In genomic region chr13:99313473-99313872, GRCh38 we compare ENCODE assay signal across 9 cellular contexts. TPM values are rescaled to one million over a fixed set of nuclear protein-coding genes. Genes with fewer than 3 reads are reported as not detected.
A peak's percentile ranks its signal among the peaks of the same experiment; 100 is the strongest.
DNase-seq lines count a peak whose midpoint lies in the region; ATAC-seq and TF ChIP-seq lines count a peak whose summit lies in the region.
"Had no signal": no experiment of that assay in that cellular context is flagged by ENCODE, and none has a peak within 500 bp of the region (broad histone marks: within the 10 kb centered on the region; RNA-seq: fewer than 3 reads in every experiment).

No MANE protein-coding gene starts in this region.

- no peaks in the 10 kb centered on the region for H3K9me3 ChIP-seq in CD4-positive, CD25-positive, alpha-beta regulatory T cell (ENCODE audit: control insufficient read depth in 2 of 2, low read length in 2 of 2)
- H3K9me3 ChIP-seq in colonic mucosa: no peaks in the 10 kb centered on the region
- no peaks in the 10 kb centered on the region for H3K9me3 ChIP-seq in naive thymus-derived CD4-positive, alpha-beta T cell (ENCODE audit: control insufficient read depth in 2 of 3, low read length in 3 of 3)

- peaks cover 30% of the 10 kb centered on the region for H3K36me3 Mint-ChIP-seq in CD4-positive, CD25-positive, alpha-beta regulatory T cell
- H3K36me3 Mint-ChIP-seq in naive thymus-derived CD4-positive, alpha-beta T cell: peaks cover 3 to 40% (median 8%) of the 10 kb centered on the region in 5 donors

- H3K9ac ChIP-seq in colonic mucosa (ENCODE audit: low read depth in 2 of 2, low read length in 2 of 2): peak overlapping the region in 1 of 2 donors; percentile 10

- no peak for ATAC-seq in CD4-positive, CD25-positive, alpha-beta regulatory T cell (ENCODE audit: low read depth in 2 of 2)
- no peak for ATAC-seq in naive thymus-derived CD4-positive, alpha-beta T cell
- ATAC-seq in HG02981 (IDR thresholded peaks at IDR 0.05; ENCODE audit: unreplicated experiment) (no peak), GM18505 (IDR thresholded peaks at IDR 0.05; ENCODE audit: unreplicated experiment) (no peak), GM19467 (IDR thresholded peaks at IDR 0.05; ENCODE audit: unreplicated experiment) (no peak)

- peaks cover 4% of the 10 kb centered on the region for H3K36me3 ChIP-seq in CD4-positive, CD25-positive, alpha-beta regulatory T cell (ENCODE audit: control insufficient read depth, insufficient read depth, low read length)
- H3K36me3 ChIP-seq in colonic mucosa: no peaks in the 10 kb centered on the region
- peaks cover 0 to 1% (median 0%) of the 10 kb centered on the region in 3 experiments for H3K36me3 ChIP-seq in naive thymus-derived CD4-positive, alpha-beta T cell (ENCODE audit: control insufficient read depth in 2 of 3, insufficient read depth in 3 of 3, low read length in 3 of 3)

- no peaks in the 10 kb centered on the region for H3K27me3 ChIP-seq in CD4-positive, CD25-positive, alpha-beta regulatory T cell (ENCODE audit: control insufficient read depth, insufficient read depth, low read length)
- H3K27me3 ChIP-seq in colonic mucosa: no peaks in the 10 kb centered on the region
- H3K27me3 ChIP-seq in naive thymus-derived CD4-positive, alpha-beta T cell (ENCODE audit: control insufficient read depth in 2 of 2, insufficient read depth in 2 of 2, low read length in 2 of 2): no peaks in the 10 kb centered on the region

- no peak for DNase-seq in CD4-positive, CD25-positive, alpha-beta regulatory T cell
- DNase-seq in LHCN-M2 (ENCODE audit: low read depth) (peak; percentile 40), colonic mucosa (no peak), GF-D8 (lab: John Stamatoyannopoulos, UW) (no peak)
- DNase-seq in naive thymus-derived CD4-positive, alpha-beta T cell: no peak
- DNase-seq: Karpas-422 had no signal

- peak overlapping the region; percentile 4 to 89 (median 13) for H3K4me3 Mint-ChIP-seq in CD4-positive, CD25-positive, alpha-beta regulatory T cell
- H3K4me3 Mint-ChIP-seq in naive thymus-derived CD4-positive, alpha-beta T cell: peak overlapping the region; percentile 21 to 87 (median 58)

- peaks cover 26 to 84% (median 72%) of the 10 kb centered on the region in 4 donors for H3K4me1 Mint-ChIP-seq in CD4-positive, CD25-positive, alpha-beta regulatory T cell
- H3K4me1 Mint-ChIP-seq in naive thymus-derived CD4-positive, alpha-beta T cell: peaks cover 60 to 97% (median 83%) of the 10 kb centered on the region in 7 donors

- peaks cover 73% of the 10 kb centered on the region for H3K4me1 ChIP-seq in CD4-positive, CD25-positive, alpha-beta regulatory T cell (ENCODE audit: control insufficient read depth, insufficient read depth, low read length, poor library complexity, severe bottlenecking)
- no peaks in the 10 kb centered on the region for H3K4me1 ChIP-seq in colonic mucosa
- peaks cover 67 to 72% of the 10 kb centered on the region in 2 donors for H3K4me1 ChIP-seq in naive thymus-derived CD4-positive, alpha-beta T cell (ENCODE audit: control insufficient read depth in 2 of 2, insufficient read depth in 2 of 2, low read length in 2 of 2)

- peak overlapping the region; percentile 86 for H3K4me3 ChIP-seq in CD4-positive, CD25-positive, alpha-beta regulatory T cell (ENCODE audit: low read depth, low read length)
- H3K4me3 ChIP-seq in colonic mucosa: no peak overlapping the region
- peak overlapping the region; percentile 47 for H3K4me3 ChIP-seq in naive thymus-derived CD4-positive, alpha-beta T cell (ENCODE audit: low read length)

- CTCF ChIA-PET in naive thymus-derived CD4-positive, alpha-beta T cell (lab: Charles Lee): interaction anchor here (0.6 kb wide), 1 partner anchor 51 kb away, joined by 3 read pairs; no protein-coding TSS in a partner anchor

- H3K27ac Mint-ChIP-seq in CD4-positive, CD25-positive, alpha-beta regulatory T cell: peak overlapping the region; percentile 84 to 95 (median 95)
- H3K27ac Mint-ChIP-seq in naive thymus-derived CD4-positive, alpha-beta T cell: peak overlapping the region; percentile 80 to 99 (median 92)

- intact Hi-C loops in colonic mucosa (cut with DNase I): no loop called here
- intact Hi-C loops in naive thymus-derived CD4-positive, alpha-beta T cell (cut with micrococcal nuclease): no loop called here

- no peak for TF ChIP-seq CTCF in colonic mucosa (IDR thresholded peaks at IDR 0.05)

- TF ChIP-seq POLR2A in GM18505 (IDR thresholded peaks at IDR 0.05; ENCODE audit: borderline replicate concordance, extremely low read depth, insufficient read depth, insufficient read length): no peak

- no peaks in the 10 kb centered on the region for H3K27me3 Mint-ChIP-seq in CD4-positive, CD25-positive, alpha-beta regulatory T cell
- H3K27me3 Mint-ChIP-seq in naive thymus-derived CD4-positive, alpha-beta T cell: no peaks in the 10 kb centered on the region

- peak overlapping the region; percentile 92 for H3K27ac ChIP-seq in CD4-positive, CD25-positive, alpha-beta regulatory T cell (ENCODE audit: insufficient read depth, low read length, poor library complexity, severe bottlenecking)
- peak overlapping the region; percentile 33 for H3K27ac ChIP-seq in colonic mucosa
- peak overlapping the region; percentile 90 for H3K27ac ChIP-seq in naive thymus-derived CD4-positive, alpha-beta T cell (ENCODE audit: low read depth, low read length)

- POLR2A ChIA-PET in naive thymus-derived CD4-positive, alpha-beta T cell (lab: Charles Lee): interaction anchor here (1.4 to 3.1 kb wide), 3 partner anchors 9 to 34 kb away, joined by 4 to 21 read pairs (median 5); no protein-coding TSS in a partner anchor

- H3K9me3 Mint-ChIP-seq in CD4-positive, CD25-positive, alpha-beta regulatory T cell: peaks cover 0 to 5% (median 0%) of the 10 kb centered on the region in 7 donors
- H3K9me3 Mint-ChIP-seq in naive thymus-derived CD4-positive, alpha-beta T cell: peaks cover 0 to 3% (median 0%) of the 10 kb centered on the region in 11 donors

RNA-seq across cellular contexts. Expression of gene GPR183, which starts 6.3 kb away (rescaled TPM):
- total RNA-seq in CD4-positive, CD25-positive, alpha-beta regulatory T cell: 206 TPM
- polyA plus RNA-seq in CD4-positive, CD25-positive, alpha-beta regulatory T cell: 100 to 1,000 TPM; 262 to 418 (median 324) TPM
- 0.11 TPM in 1 of 2 replicates, not detected in the other for total RNA-seq in LHCN-M2 (2014; rRNA removed)
- polyA plus RNA-seq in LHCN-M2 (2012): 0.07 TPM
- total RNA-seq in colonic mucosa: 1 to 10 TPM; 1.5 to 8.3 TPM
- 100 to 1,000 TPM in 4 of 5 experiments, 10 to 100 TPM in 1; 26.8 to 231 (median 112) TPM for total RNA-seq in naive thymus-derived CD4-positive, alpha-beta T cell
- polyA plus RNA-seq in naive thymus-derived CD4-positive, alpha-beta T cell: 100 to 1,000 TPM; 234 to 241 TPM

RNA-seq across cellular contexts. Expression of gene GPR18, which starts 55.3 kb away (rescaled TPM):
- 8.6 TPM for total RNA-seq in CD4-positive, CD25-positive, alpha-beta regulatory T cell
- polyA plus RNA-seq in CD4-positive, CD25-positive, alpha-beta regulatory T cell: 10 to 100 TPM in 2 of 4 donors, 1 to 10 TPM in 2; 6.1 to 22.6 (median 10.5) TPM
- total RNA-seq in LHCN-M2 (2014; rRNA removed) (not detected in 2 replicates), colonic mucosa (under 1 TPM in 1 of 2 donors, not detected in 1; 0.35 TPM)
- 0.05 TPM for polyA plus RNA-seq in LHCN-M2 (2012)
- 10 to 100 TPM; 11.5 to 40.4 (median 21.1) TPM for total RNA-seq in naive thymus-derived CD4-positive, alpha-beta T cell
- polyA plus RNA-seq in naive thymus-derived CD4-positive, alpha-beta T cell: 10 to 100 TPM; 27.9 to 35.9 TPM

Comparison
In these comparisons a context has a peak if more than half of its experiments do, and no peak if none do; other contexts are left out.
1. H3K27ac ChIP-seq: peak in every context shown above with its lines; median percentile 92 in CD4-positive, CD25-positive, alpha-beta regulatory T cell; 90 in naive thymus-derived CD4-positive, alpha-beta T cell; 33 in colonic mucosa.